ENCODE assay signal across 1 cellular context in the genomic region with DNA sequence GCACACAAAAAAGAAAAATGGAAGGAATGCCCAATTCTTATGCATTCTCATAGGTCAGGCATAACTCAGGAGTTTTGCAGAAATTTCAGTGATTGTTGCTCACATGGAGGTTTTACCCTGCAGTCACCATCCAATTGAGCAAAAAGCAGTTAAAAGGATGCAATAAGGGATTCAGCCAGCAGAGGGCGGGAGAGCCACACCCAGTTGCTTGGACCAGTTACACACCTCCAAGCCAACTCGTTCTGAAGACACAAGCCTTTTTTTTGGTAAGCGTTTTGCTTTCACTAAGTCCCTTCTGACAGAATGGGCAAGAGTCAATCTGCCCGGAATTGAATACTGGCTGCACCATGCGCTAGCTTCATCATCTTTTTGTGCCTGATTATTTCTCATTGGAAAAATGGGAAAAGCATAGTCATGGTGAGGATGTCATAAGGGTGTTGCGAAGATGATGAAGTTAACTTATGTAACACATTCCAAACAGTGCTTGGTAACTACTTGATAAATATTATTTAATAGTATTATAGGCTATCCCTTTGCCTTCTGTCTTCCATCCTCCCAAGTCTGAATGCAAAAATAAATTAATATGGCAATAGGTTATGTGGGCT.
TF ChIP-seq lines count a peak whose summit lies in the region.

No MANE protein-coding gene starts in this region.

TF ChIP-seq in SK-N-SH treated with all-trans-retinoic acid at 6 μM for 48 hours, 23 proteins besides CTCF, POLR2A, EP300 and RAD21 (continued from another document):
- TF ChIP-seq, protein P1, sequence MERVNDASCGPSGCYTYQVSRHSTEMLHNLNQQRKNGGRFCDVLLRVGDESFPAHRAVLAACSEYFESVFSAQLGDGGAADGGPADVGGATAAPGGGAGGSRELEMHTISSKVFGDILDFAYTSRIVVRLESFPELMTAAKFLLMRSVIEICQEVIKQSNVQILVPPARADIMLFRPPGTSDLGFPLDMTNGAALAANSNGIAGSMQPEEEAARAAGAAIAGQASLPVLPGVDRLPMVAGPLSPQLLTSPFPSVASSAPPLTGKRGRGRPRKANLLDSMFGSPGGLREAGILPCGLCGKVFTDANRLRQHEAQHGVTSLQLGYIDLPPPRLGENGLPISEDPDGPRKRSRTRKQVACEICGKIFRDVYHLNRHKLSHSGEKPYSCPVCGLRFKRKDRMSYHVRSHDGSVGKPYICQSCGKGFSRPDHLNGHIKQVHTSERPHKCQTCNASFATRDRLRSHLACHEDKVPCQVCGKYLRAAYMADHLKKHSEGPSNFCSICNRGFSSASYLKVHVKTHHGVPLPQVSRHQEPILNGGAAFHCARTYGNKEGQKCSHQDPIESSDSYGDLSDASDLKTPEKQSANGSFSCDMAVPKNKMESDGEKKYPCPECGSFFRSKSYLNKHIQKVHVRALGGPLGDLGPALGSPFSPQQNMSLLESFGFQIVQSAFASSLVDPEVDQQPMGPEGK (CRISPR knock-in tag; IDR thresholded peaks at IDR 0.05; ENCODE audit: borderline replicate concordance), result no peak
- no peak for TF ChIP-seq GLIS3 (CRISPR knock-in tag; IDR thresholded peaks at IDR 0.05)
- TF ChIP-seq ESRRG (CRISPR knock-in tag; IDR thresholded peaks at IDR 0.05), result no peak
- TF ChIP-seq ZNF565 (CRISPR knock-in tag; conservative IDR thresholded peaks at IDR 0.05; ENCODE audit: low read depth), result no peak
